8 cellular contexts compared by ENCODE assay signal in genomic region chr15:40872791-40873526, GRCh38. TPM values are rescaled to one million over a fixed set of nuclear protein-coding genes. Genes with fewer than 3 reads are reported as not detected.
DNase-seq lines count a peak whose midpoint lies in the region; FAIRE-seq and TF ChIP-seq lines count a peak whose summit lies in the region.
"Had no signal": no experiment of that assay in that cellular context is flagged by ENCODE, and none has a peak within 500 bp of the region (broad histone marks: within the 10 kb centered on the region; RNA-seq: fewer than 3 reads in every experiment).

No MANE protein-coding gene starts in this region.

- H3K9ac ChIP-seq in keratinocyte (ENCODE audit: control insufficient read depth, extremely low read depth, insufficient read depth, low read length): peak overlapping the region; percentile 67

- H3K79me2 ChIP-seq in OCI-LY7 (ENCODE audit: insufficient read depth, low read depth, low read length) (no peaks in the 10 kb centered on the region), keratinocyte (ENCODE audit: control insufficient read depth, insufficient read depth, low read length) (no peaks in the 10 kb centered on the region)

- H3K27ac ChIP-seq in OCI-LY7 (ENCODE audit: low read depth, low read length, poor library complexity, severe bottlenecking): no peak overlapping the region
- no peak overlapping the region for H3K27ac ChIP-seq in keratinocyte (ENCODE audit: control insufficient read depth, insufficient read depth, low read length)

- H4K20me1 ChIP-seq in OCI-LY7 (ENCODE audit: insufficient read depth, low read length): no peaks in the 10 kb centered on the region
- H4K20me1 ChIP-seq in keratinocyte (ENCODE audit: control insufficient read depth, extremely low read depth, insufficient read depth, low read length): no peaks in the 10 kb centered on the region

- CTCF ChIA-PET in OCI-LY7 (lab: Charles Lee; ENCODE audit: unreplicated experiment): interaction anchor here (2.2 to 2.9 kb wide), 2 partner anchors 15 kb away, joined by 15 to 23 read pairs; no protein-coding TSS in a partner anchor

- no peak for FAIRE-seq in keratinocyte (lab: Jason Lieb, UNC)

- no peak overlapping the region for H3K27ac Mint-ChIP-seq in CD14-positive monocyte

- no peaks in the 10 kb centered on the region for H3K9me2 ChIP-seq in OCI-LY7 (ENCODE audit: insufficient read depth, low read length)

- H3K36me3 Mint-ChIP-seq in CD14-positive monocyte: no peaks in the 10 kb centered on the region

- TF ChIP-seq CTCF in CD14-positive monocyte (IDR thresholded peaks at IDR 0.05): no peak
- no peak for TF ChIP-seq CTCF in OCI-LY7 (conservative IDR thresholded peaks at IDR 0.05; ENCODE audit: low read length)
- TF ChIP-seq CTCF in keratinocyte (optimal IDR thresholded peaks at IDR 0.05 in 1 of 3, IDR thresholded peaks at IDR 0.05 in 1 of 3, conservative IDR thresholded peaks at IDR 0.05 in 1 of 3; ENCODE audit: extremely low read depth in 1 of 3, insufficient read depth in 2 of 3, low read length in 3 of 3): no peak

- DNase-seq in CD14-positive monocyte (ENCODE audit: low spot score) (no peak), OCI-LY7 (ENCODE audit: low spot score) (no peak), keratinocyte (ENCODE audit: low read depth, low spot score) (no peak), NCI-H82 (lab: John Stamatoyannopoulos, UW) (no peak), RKO (ENCODE audit: low spot score) (no peak)
- no peak for DNase-seq in activated effector memory CD4-positive, alpha-beta T cell treated with Interleukin-2 at 50 U/mL for 16 hours
- DNase-seq: activated gamma-delta T cell had no signal

- peaks cover 11% of the 10 kb centered on the region for H3K4me1 Mint-ChIP-seq in CD14-positive monocyte

- H3K4me1 ChIP-seq in OCI-LY7 (ENCODE audit: insufficient read depth, low read length, poor library complexity, severe bottlenecking) (peaks cover 24% of the 10 kb centered on the region), keratinocyte (ENCODE audit: control insufficient read depth, extremely low read depth, insufficient read depth, low read length) (peaks cover 43% of the 10 kb centered on the region)

- H3K27me3 Mint-ChIP-seq in CD14-positive monocyte (ENCODE audit: low read depth in 3 of 3): peaks cover 26 to 42% (median 33%) of the 10 kb centered on the region in 3 donors

- peak overlapping the region; percentile 76 for H3K4me2 ChIP-seq in OCI-LY7 (ENCODE audit: low read length)
- peak overlapping the region; percentile 80 for H3K4me2 ChIP-seq in keratinocyte (ENCODE audit: control insufficient read depth, extremely low read depth, insufficient read depth, low read depth, low read length)

- H3K4me3 Mint-ChIP-seq in CD14-positive monocyte: peak overlapping the region; percentile 74 to 86

- H3K9me3 ChIP-seq in OCI-LY7 (ENCODE audit: low read length): no peaks in the 10 kb centered on the region
- H3K9me3 ChIP-seq in keratinocyte (ENCODE audit: control insufficient read depth, low read depth, low read length): no peaks in the 10 kb centered on the region

- H3K9me3 Mint-ChIP-seq in CD14-positive monocyte: peaks cover 0 to 6% (median 0%) of the 10 kb centered on the region in 7 donors

- POLR2A ChIA-PET in OCI-LY7 (lab: Charles Lee): interaction anchor here (0.6 to 1.3 kb wide), 2 partner anchors 11 to 15 kb away, joined by 3 read pairs; no protein-coding TSS in a partner anchor

- dilution Hi-C loops in keratinocyte (cut with MboI; ENCODE audit: extremely low pct_ligation_motif_present, low sequenced_read_pairs): no loop called here

- BruUV-seq in OCI-LY7 (replicated peaks; lab: Mats Ljungman, UMichigan): no TSS peak

- peak overlapping the region; percentile 69 for H3K4me3 ChIP-seq in OCI-LY7 (ENCODE audit: low read depth, low read length, poor library complexity, severe bottlenecking)
- peak overlapping the region; percentile 49 to 72 (median 57) for H3K4me3 ChIP-seq in keratinocyte (ENCODE audit: control insufficient read depth in 2 of 3, extremely low read depth in 1 of 3, insufficient read depth in 2 of 3, low read depth in 1 of 3, low read length in 3 of 3)

- H2AFZ ChIP-seq in OCI-LY7 (ENCODE audit: low read length) (peak overlapping the region; percentile 74; the same call in 1 of the 2 replicates), keratinocyte (ENCODE audit: control insufficient read depth, low read length) (no peak overlapping the region)

- H3K36me3 ChIP-seq in OCI-LY7 (ENCODE audit: insufficient read depth, low read length) (no peaks in the 10 kb centered on the region), keratinocyte (ENCODE audit: control insufficient read depth in 2 of 2, extremely low read depth in 1 of 2, insufficient read depth in 2 of 2, low read length in 2 of 2) (no peaks in the 10 kb centered on the region)

- intact Hi-C loops in CD14-positive monocyte (cut with micrococcal nuclease) (no loop called here), OCI-LY7 (cut with micrococcal nuclease; ENCODE audit: unreplicated experiment) (no loop called here)

- H3K27me3 ChIP-seq in keratinocyte (ENCODE audit: control insufficient read depth, extremely low read depth, insufficient read depth, low read length): no peaks in the 10 kb centered on the region

- H3K9me1 ChIP-seq in keratinocyte (ENCODE audit: control insufficient read depth, extremely low read depth, insufficient read depth, low read length): no peaks in the 10 kb centered on the region

RNA-seq across cellular contexts. Expression of gene RHOV, which starts 1.1 kb away (rescaled TPM):
- polyA plus RNA-seq in CD14-positive monocyte (not detected), keratinocyte (1.2 to 12.1 TPM (median 7.1 TPM) in 3 replicates)
- total RNA-seq in OCI-LY7 (2014; rRNA removed; shearing (Covaris generic)): 0.80 and 1.5 TPM in 2 replicates
- 0.63 and 0.85 TPM in 2 replicates for total RNA-seq in OCI-LY7 (2022)
- 15.0 TPM for polyA plus RNA-seq in keratinocyte (2011; ENCODE audit: low read depth)
- 3.3 and 7.6 TPM in 2 replicates for polyA plus RNA-seq in keratinocyte (2011; cell fraction: cytosol; rRNA removed)
- 28.3 and 31.0 TPM in 2 replicates for polyA plus RNA-seq in keratinocyte (2011; cell fraction: nucleus; rRNA removed)
- 1.2 and 28.5 TPM in 2 replicates for polyA plus RNA-seq in keratinocyte (2012; ENCODE audit: low replicate concordance)
- 0.89 to 4.5 TPM (median 3.4 TPM) in 3 replicates for polyA minus RNA-seq in keratinocyte
- 5.8 TPM for polyA minus RNA-seq in keratinocyte (2011; cell fraction: cytosol; rRNA and poly(A)+ RNA removed)
- polyA minus RNA-seq in keratinocyte (2011; cell fraction: nucleus; rRNA and poly(A)+ RNA removed): 12.0 and 15.2 TPM in 2 replicates

RNA-seq across cellular contexts. Expression of gene VPS18, which starts 21.3 kb away (rescaled TPM):
- polyA plus RNA-seq in CD14-positive monocyte (10 to 100 TPM; 21.8 to 22.8 TPM), keratinocyte (11.6 to 21.1 TPM (median 18.2 TPM) in 3 replicates)
- total RNA-seq in OCI-LY7 (2014; rRNA removed; shearing (Covaris generic)): 24.5 and 26.2 TPM in 2 replicates
- total RNA-seq in OCI-LY7 (2022): 26.4 and 30.7 TPM in 2 replicates
- polyA plus RNA-seq in keratinocyte (2011; ENCODE audit: low read depth): 5.7 TPM
- polyA plus RNA-seq in keratinocyte (2011; cell fraction: cytosol; rRNA removed): 9.4 and 15.1 TPM in 2 replicates
- 29.3 and 35.6 TPM in 2 replicates for polyA plus RNA-seq in keratinocyte (2011; cell fraction: nucleus; rRNA removed)
- polyA plus RNA-seq in keratinocyte (2012; ENCODE audit: low replicate concordance): 14.4 and 20.6 TPM in 2 replicates
- polyA minus RNA-seq in keratinocyte: 41.6 to 68.4 TPM (median 60.3 TPM) in 3 replicates
- polyA minus RNA-seq in keratinocyte (2011; cell fraction: cytosol; rRNA and poly(A)+ RNA removed): 44.7 TPM
- polyA minus RNA-seq in keratinocyte (2011; cell fraction: nucleus; rRNA and poly(A)+ RNA removed): 59.2 and 60.0 TPM in 2 replicates

RNA-seq across cellular contexts. Expression of gene SPINT1, which starts 29.1 kb away (rescaled TPM):
- polyA plus RNA-seq in CD14-positive monocyte: 10 to 100 TPM; 17.1 to 21.5 TPM
- total RNA-seq in OCI-LY7 (2014; rRNA removed; shearing (Covaris generic)): 0.10 TPM in 1 of 2 replicates, not detected in the other
- 2.0 and 2.4 TPM in 2 replicates for total RNA-seq in OCI-LY7 (2022)
- polyA plus RNA-seq in keratinocyte: 30.1 to 146 TPM (median 40.9 TPM) in 3 replicates
- 70.3 TPM for polyA plus RNA-seq in keratinocyte (2011; ENCODE audit: low read depth)
- 50.7 and 75.2 TPM in 2 replicates for polyA plus RNA-seq in keratinocyte (2011; cell fraction: cytosol; rRNA removed)
- 223 and 225 TPM in 2 replicates for polyA plus RNA-seq in keratinocyte (2011; cell fraction: nucleus; rRNA removed)
- 112 and 163 TPM in 2 replicates for polyA plus RNA-seq in keratinocyte (2012; ENCODE audit: low replicate concordance)
- 55.5 to 213 TPM (median 69.5 TPM) in 3 replicates for polyA minus RNA-seq in keratinocyte
- polyA minus RNA-seq in keratinocyte (2011; cell fraction: cytosol; rRNA and poly(A)+ RNA removed): 91.3 TPM
- polyA minus RNA-seq in keratinocyte (2011; cell fraction: nucleus; rRNA and poly(A)+ RNA removed): 169 and 184 TPM in 2 replicates

RNA-seq across cellular contexts. Expression of gene PPP1R14D, which starts 44.5 kb away (rescaled TPM):
- polyA plus RNA-seq in CD14-positive monocyte (not detected), keratinocyte (not detected in 3 replicates)
- not detected in 2 replicates for total RNA-seq in OCI-LY7 (2014; rRNA removed; shearing (Covaris generic))
- total RNA-seq in OCI-LY7 (2022): not detected in 2 replicates
- polyA plus RNA-seq in keratinocyte (2011; ENCODE audit: low read depth): not detected
- polyA plus RNA-seq in keratinocyte (2011; cell fraction: cytosol; rRNA removed): not detected in 2 replicates
- polyA plus RNA-seq in keratinocyte (2011; cell fraction: nucleus; rRNA removed): not detected in 2 replicates
- polyA plus RNA-seq in keratinocyte (2012; ENCODE audit: low replicate concordance): not detected in 2 replicates
- not detected in 3 replicates for polyA minus RNA-seq in keratinocyte
- polyA minus RNA-seq in keratinocyte (2011; cell fraction: cytosol; rRNA and poly(A)+ RNA removed): not detected
- polyA minus RNA-seq in keratinocyte (2011; cell fraction: nucleus; rRNA and poly(A)+ RNA removed): not detected in 2 replicates
- total RNA-seq: NCI-H460 had no signal

RNA-seq across cellular contexts. Expression of gene DLL4, which starts 56.2 kb away (rescaled TPM):
- polyA plus RNA-seq in CD14-positive monocyte: not detected
- 0.19 TPM in 1 of 2 replicates, not detected in the other for total RNA-seq in OCI-LY7 (2014; rRNA removed; shearing (Covaris generic))
- 0.15 TPM in 1 of 2 replicates, not detected in the other for total RNA-seq in OCI-LY7 (2022)
- not detected in 3 replicates for polyA plus RNA-seq in keratinocyte
- polyA plus RNA-seq in keratinocyte (2011; ENCODE audit: low read depth): not detected
- polyA plus RNA-seq in keratinocyte (2011; cell fraction: cytosol; rRNA removed): not detected in 2 replicates
- 0.15 TPM in 1 of 2 replicates, not detected in the other for polyA plus RNA-seq in keratinocyte (2011; cell fraction: nucleus; rRNA removed)
- polyA plus RNA-seq in keratinocyte (2012; ENCODE audit: low replicate concordance): 0.07 TPM in 1 of 2 replicates, not detected in the other
- not detected in 3 replicates for polyA minus RNA-seq in keratinocyte
- not detected for polyA minus RNA-seq in keratinocyte (2011; cell fraction: cytosol; rRNA and poly(A)+ RNA removed)
- not detected in 2 replicates for polyA minus RNA-seq in keratinocyte (2011; cell fraction: nucleus; rRNA and poly(A)+ RNA removed)
